8 cellular contexts compared by ENCODE assay signal in genomic region chr6:87151471-87151785, GRCh38. TPM values are rescaled to one million over a fixed set of nuclear protein-coding genes. Genes with fewer than 3 reads are reported as not detected.
DNase-seq lines count a peak whose midpoint lies in the region; ATAC-seq lines count a peak whose summit lies in the region.

No MANE protein-coding gene starts in this region.

- peaks cover 9% of the 10 kb centered on the region for H3K27me3 Mint-ChIP-seq in activated CD4-positive, alpha-beta memory T cell treated with anti-CD3 and anti-CD28 coated beads, Interleukin-2, amount 10 ng/mL, durations not matched to agents 7 days and 5 days
- H3K27me3 Mint-ChIP-seq in stimulated activated naive B cell treated with anti-CD40 and anti-IgM and Interleukin-4, amounts not matched to agents 10 μg/mL and 1 μg/mL and 100 μg/mL, for 72 hours, result no peaks in the 10 kb centered on the region

- POLR2A ChIA-PET in activated CD4-positive, alpha-beta memory T cell treated with anti-CD3 and anti-CD28 coated beads, Interleukin-2, amount 10 ng/mL, durations not matched to agents 7 days and 5 days (lab: Charles Lee), result no interaction called here

- peak; percentile 52 for DNase-seq in NCI-H510A treated with DMSO at 0.1 percent for 48 hours (lab: John Stamatoyannopoulos, UW)
- no peak for DNase-seq in NCI-H510A (lab: John Stamatoyannopoulos, UW)
- DNase-seq in activated CD4-positive, alpha-beta memory T cell treated with anti-CD3 and anti-CD28 coated beads, Interleukin-2, amount 10 ng/mL, durations not matched to agents 7 days and 5 days, result no peak
- DNase-seq in stimulated activated naive B cell treated with anti-CD40 and anti-IgM and Interleukin-4, amounts not matched to agents 10 μg/mL and 1 μg/mL and 100 μg/mL, for 72 hours, result no peak
- no peak for DNase-seq in ACHN
- no peak for DNase-seq in stimulated activated naive CD4-positive, alpha-beta T cell (lab: John Stamatoyannopoulos, UW)

- H3K4me3 Mint-ChIP-seq in activated CD4-positive, alpha-beta memory T cell treated with anti-CD3 and anti-CD28 coated beads, Interleukin-2, amount 10 ng/mL, durations not matched to agents 7 days and 5 days, result peak overlapping the region; percentile 79
- peak overlapping the region; percentile 92 to 96 for H3K4me3 Mint-ChIP-seq in stimulated activated naive B cell treated with anti-CD40 and anti-IgM and Interleukin-4, amounts not matched to agents 10 μg/mL and 1 μg/mL and 100 μg/mL, for 72 hours

- peak overlapping the region; percentile 98 for H3K27ac Mint-ChIP-seq in activated CD4-positive, alpha-beta memory T cell treated with anti-CD3 and anti-CD28 coated beads, Interleukin-2, amount 10 ng/mL, durations not matched to agents 7 days and 5 days
- peak overlapping the region; percentile 99 for H3K27ac Mint-ChIP-seq in stimulated activated naive B cell treated with anti-CD40 and anti-IgM and Interleukin-4, amounts not matched to agents 10 μg/mL and 1 μg/mL and 100 μg/mL, for 72 hours

- H3K4me3 ChIP-seq in iPS-11a (ENCODE audit: low read depth, low read length), result peak overlapping the region; percentile 54

- CTCF ChIA-PET in activated CD4-positive, alpha-beta memory T cell treated with anti-CD3 and anti-CD28 coated beads, Interleukin-2, amount 10 ng/mL, durations not matched to agents 7 days and 5 days (lab: Charles Lee), result no interaction called here

- in situ Hi-C loops in ACHN (cut with HindIII; ENCODE audit: low pct_ligation_motif_present, low pct_unique_long_range_greater_than_20kb, low sequenced_read_pairs), result no loop called here

- no peaks in the 10 kb centered on the region for H3K9me3 Mint-ChIP-seq in activated CD4-positive, alpha-beta memory T cell treated with anti-CD3 and anti-CD28 coated beads, Interleukin-2, amount 10 ng/mL, durations not matched to agents 7 days and 5 days
- no peaks in the 10 kb centered on the region for H3K9me3 Mint-ChIP-seq in stimulated activated naive B cell treated with anti-CD40 and anti-IgM and Interleukin-4, amounts not matched to agents 10 μg/mL and 1 μg/mL and 100 μg/mL, for 72 hours

- ATAC-seq in stimulated activated naive B cell treated with anti-CD40 and anti-IgM and Interleukin-4, amounts not matched to agents 10 μg/mL and 1 μg/mL and 100 μg/mL, for 72 hours (replicated peaks), result no peak
- no peak for ATAC-seq in GM19395 (IDR thresholded peaks at IDR 0.05; ENCODE audit: unreplicated experiment)

- peaks cover 32% of the 10 kb centered on the region for H3K4me1 Mint-ChIP-seq in activated CD4-positive, alpha-beta memory T cell treated with anti-CD3 and anti-CD28 coated beads, Interleukin-2, amount 10 ng/mL, durations not matched to agents 7 days and 5 days
- peaks cover 10 to 27% of the 10 kb centered on the region in 2 donors for H3K4me1 Mint-ChIP-seq in stimulated activated naive B cell treated with anti-CD40 and anti-IgM and Interleukin-4, amounts not matched to agents 10 μg/mL and 1 μg/mL and 100 μg/mL, for 72 hours

- peaks cover 10% of the 10 kb centered on the region for H3K36me3 Mint-ChIP-seq in activated CD4-positive, alpha-beta memory T cell treated with anti-CD3 and anti-CD28 coated beads, Interleukin-2, amount 10 ng/mL, durations not matched to agents 7 days and 5 days (ENCODE audit: low read depth)
- peaks cover 2 to 7% of the 10 kb centered on the region in 2 donors for H3K36me3 Mint-ChIP-seq in stimulated activated naive B cell treated with anti-CD40 and anti-IgM and Interleukin-4, amounts not matched to agents 10 μg/mL and 1 μg/mL and 100 μg/mL, for 72 hours

RNA-seq across cellular contexts. Expression of gene ZNF292, which starts 3.9 kb away (rescaled TPM):
- total RNA-seq in activated CD4-positive, alpha-beta memory T cell treated with anti-CD3 and anti-CD28 coated beads, Interleukin-2, amount 10 ng/mL, durations not matched to agents 7 days and 5 days, result 10 to 100 TPM; 58.8 to 59.3 TPM

RNA-seq across cellular contexts. Expression of gene CGA, which starts 56.5 kb away (rescaled TPM):
- total RNA-seq in activated CD4-positive, alpha-beta memory T cell treated with anti-CD3 and anti-CD28 coated beads, Interleukin-2, amount 10 ng/mL, durations not matched to agents 7 days and 5 days, result not detected
